Comparison of ENCODE assay signal across 8 cellular contexts in the genomic region with DNA sequence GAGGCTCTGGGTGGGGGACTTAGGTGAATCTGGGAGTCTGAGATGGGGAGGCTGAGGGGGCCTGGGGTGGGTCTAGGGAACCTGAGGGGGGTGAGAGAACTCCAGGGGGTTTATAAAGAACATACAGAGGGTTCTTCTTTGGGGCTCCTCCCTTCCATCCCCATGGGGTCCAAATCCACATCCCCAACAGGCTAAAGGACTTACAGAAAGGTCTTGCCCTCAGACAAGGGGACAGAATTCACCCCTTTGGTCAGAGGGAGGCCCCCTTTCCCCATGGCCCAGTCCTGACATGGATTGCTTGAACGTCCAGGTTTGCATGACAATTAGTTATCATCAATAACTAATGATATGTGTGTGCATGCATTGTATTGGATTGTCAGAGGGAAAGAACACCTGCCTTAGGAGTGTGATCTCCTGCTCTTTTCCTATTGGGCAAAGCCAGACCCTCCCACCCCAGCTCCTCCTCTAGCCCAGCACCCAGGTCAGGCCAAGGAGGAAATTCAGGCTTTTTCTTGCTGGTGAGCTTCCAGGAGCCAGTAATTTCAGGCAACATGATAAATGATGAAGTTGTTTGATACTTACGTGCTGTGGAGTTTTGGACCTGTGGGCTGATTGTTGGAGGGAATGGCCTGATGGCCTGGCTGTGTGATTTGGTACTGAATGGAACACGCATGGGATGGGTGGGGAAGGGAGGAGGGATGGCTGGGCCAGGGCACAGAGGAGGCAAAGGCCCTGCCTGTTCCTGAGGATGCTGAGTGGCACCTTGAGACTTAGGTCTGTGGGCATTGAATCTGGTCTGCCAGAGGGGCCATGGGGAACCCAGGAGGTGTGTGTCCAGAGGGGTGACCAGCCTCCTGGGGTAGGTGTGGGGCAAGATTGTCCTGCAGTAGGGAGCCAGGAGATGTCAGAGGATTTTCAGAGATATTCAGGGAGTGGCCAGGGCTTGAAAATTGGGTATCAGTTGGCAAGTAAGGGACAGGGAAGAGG. TPM values are rescaled to one million over a fixed set of nuclear protein-coding genes. Genes with fewer than 3 reads are reported as not detected.
DNase-seq lines count a peak whose midpoint lies in the region; ATAC-seq and TF ChIP-seq lines count a peak whose summit lies in the region.

No MANE protein-coding gene starts in this region.

- TF ChIP-seq CTCF in astrocyte of the spinal cord (IDR thresholded peaks at IDR 0.05; ENCODE audit: low read depth, low read length) (no peak), lower lobe of right lung (IDR thresholded peaks at IDR 0.05) (no peak), uterus (IDR thresholded peaks at IDR 0.05) (no peak)

- H3K9me3 ChIP-seq in lower lobe of right lung (no peaks in the 10 kb centered on the region), uterus (no peaks in the 10 kb centered on the region)

- H3K4me3 ChIP-seq in astrocyte of the spinal cord (ENCODE audit: low read depth, low read length), result peak overlapping the region; percentile 81
- peak overlapping the region; percentile 78 for H3K4me3 ChIP-seq in lower lobe of right lung
- H3K4me3 ChIP-seq in uterus, result peak overlapping the region; percentile 56 to 61

- no peak for TF ChIP-seq POLR2A in uterus (IDR thresholded peaks at IDR 0.05)

- no peak for ATAC-seq in lower lobe of right lung
- no peak for ATAC-seq in GM19395 (IDR thresholded peaks at IDR 0.05; ENCODE audit: unreplicated experiment)
- ATAC-seq in HG03342 (IDR thresholded peaks at IDR 0.05; ENCODE audit: unreplicated experiment), result no peak

- in situ Hi-C loops in KBM-7 (cut with MboI; ENCODE audit: low pct_unique_long_range_greater_than_20kb, low sequenced_read_pairs) (no loop called here), astrocyte of the spinal cord (cut with HindIII; ENCODE audit: low sequenced_read_pairs) (no loop called here)

- intact Hi-C loops in lower lobe of right lung (cut with DNase I) (no loop called here), uterus (cut with DNase I; ENCODE audit: low total_unique reads) (no loop called here)

- peak; percentile 29 for DNase-seq in DMS53 treated with DMSO at 0.1 percent for 48 hours (lab: John Stamatoyannopoulos, UW; ENCODE audit: unreplicated experiment)
- DNase-seq in KBM-7, result peak; percentile 28
- no peak for DNase-seq in astrocyte of the spinal cord (ENCODE audit: low read depth, low spot score)
- DNase-seq in lower lobe of right lung, result no peak
- DNase-seq in uterus, result no peak
- DNase-seq in medulla oblongata (ENCODE audit: extremely low spot score), result no peak

- H3K36me3 ChIP-seq in lower lobe of right lung (peaks cover 4% of the 10 kb centered on the region), uterus (no peaks in the 10 kb centered on the region)

- H3K27ac ChIP-seq in lower lobe of right lung, result peak overlapping the region; percentile 87
- H3K27ac ChIP-seq in uterus, result peak overlapping the region; percentile 82 to 90

- H3K4me1 ChIP-seq in lower lobe of right lung, result peaks cover 20% of the 10 kb centered on the region
- H3K4me1 ChIP-seq in uterus, result no peaks in the 10 kb centered on the region

- H3K27me3 ChIP-seq in lower lobe of right lung (ENCODE audit: low read depth), result no peaks in the 10 kb centered on the region
- no peaks in the 10 kb centered on the region for H3K27me3 ChIP-seq in uterus

RNA-seq across cellular contexts. Expression of a gene that starts 1.1 kb away (rescaled TPM):
- 14.5 TPM for total RNA-seq in lower lobe of right lung
- total RNA-seq in uterus, result 10 to 100 TPM in 1 of 4 donors, 1 to 10 TPM in 3; 3.8 to 22.2 (median 6.9) TPM

RNA-seq across cellular contexts. Expression of a gene that starts 25.3 kb away (rescaled TPM):
- total RNA-seq in lower lobe of right lung (1.1 TPM), uterus (1 to 10 TPM in 1 of 4 donors, under 1 TPM in 1, not detected in 2; 0.26 to 7.5 TPM)

RNA-seq across cellular contexts. Expression of a gene that starts 31.3 kb away (rescaled TPM):
- total RNA-seq in lower lobe of right lung (19.9 TPM), uterus (under 1 TPM in 3 of 4 donors, not detected in 1; 0.26 to 0.69 (median 0.67) TPM)

RNA-seq across cellular contexts. Expression of a gene that starts 45.5 kb away (rescaled TPM):
- total RNA-seq in lower lobe of right lung (16.2 TPM), uterus (10 to 100 TPM in 1 of 4 donors, 1 to 10 TPM in 3; 2.4 to 17.5 (median 6.7) TPM)

RNA-seq across cellular contexts. Expression of a gene that starts 49.3 kb away (rescaled TPM):
- total RNA-seq in lower lobe of right lung (60.4 TPM), uterus (100 to 1,000 TPM in 1 of 4 donors, 10 to 100 TPM in 3; 29.7 to 295 (median 74.2) TPM)

Comparison
In these comparisons a context has a peak if more than half of its experiments do, and no peak if none do; other contexts are left out.
1. DNase-seq: peak in DMS53 treated with DMSO at 0.1 percent for 48 hours (single experiment) and KBM-7 (single experiment); none in astrocyte of the spinal cord (single experiment), lower lobe of right lung (single experiment), uterus (0 of 2) and medulla oblongata (single experiment).
2. RNA of a gene that starts 31.3 kb away (total RNA-seq): 19.9 TPM in lower lobe of right lung (single experiment); 0.26 to 0.69 TPM in uterus; every median in the first group is over 10 times any median in the second.
3. Peak in every context shown above with its lines, with median percentiles within 50 percentile points of each other: H3K4me3 ChIP-seq.